In genomic region chr7:521221-522070, GRCh38 we compare ENCODE assay signal across 8 cellular contexts. TPM values are rescaled to one million over a fixed set of nuclear protein-coding genes. Genes with fewer than 3 reads are reported as not detected.
DNase-seq lines count a peak whose midpoint lies in the region; ATAC-seq, FAIRE-seq and TF ChIP-seq lines count a peak whose summit lies in the region.

No MANE protein-coding gene starts in this region.

- H3K4me1 ChIP-seq in pancreas = peaks cover 0 to 14% (median 9%) of the 10 kb centered on the region in 3 donors

- WGBS in pancreas, 2 donors = 31 to 34% methylated on average over 66 to 72 of the region's 72 CpGs

- intact Hi-C loops in activated CD4-positive, alpha-beta memory T cell treated with anti-CD3 and anti-CD28 coated beads for 36 hours (cut with micrococcal nuclease) = loop anchor here (5.0 kb wide), 1 partner anchor 206 kb away; the partner anchor contains the start of genes DNAAF5 and PRKAR1B
- intact Hi-C loops in pancreas (cut with DNase I) = loop anchor here in 1 of 3 donors (10.0 kb wide), 1 partner anchor 203 kb away; the partner anchor contains the start of genes DNAAF5 and PRKAR1B

- TF ChIP-seq CTCF in fibroblast of the aortic adventitia (IDR thresholded peaks at IDR 0.05; ENCODE audit: insufficient read depth, low read length) (no peak), pancreas (IDR thresholded peaks at IDR 0.05) (no peak)

- H3K4me3 ChIP-seq in fibroblast of the aortic adventitia (ENCODE audit: low read depth, low read length) (peak overlapping the region; percentile 53), pancreas (peak overlapping the region in 3 of 4 donors; percentile 40 to 61 (median 56))

- H3K4me3 Mint-ChIP-seq in activated CD4-positive, alpha-beta memory T cell treated with anti-CD3 and anti-CD28 coated beads for 36 hours = peak overlapping the region; percentile 12
- no peak overlapping the region for H3K4me3 Mint-ChIP-seq in activated CD4-positive, alpha-beta memory T cell treated with anti-CD3 and anti-CD28 coated beads, Interleukin-2, amount 10 ng/mL, durations not matched to agents 7 days and 5 days
- peak overlapping the region; percentile 71 for H3K4me3 Mint-ChIP-seq in T-helper 17 cell

- H3K27ac Mint-ChIP-seq in activated CD4-positive, alpha-beta memory T cell treated with anti-CD3 and anti-CD28 coated beads for 36 hours = no peak overlapping the region
- no peak overlapping the region for H3K27ac Mint-ChIP-seq in activated CD4-positive, alpha-beta memory T cell treated with anti-CD3 and anti-CD28 coated beads, Interleukin-2, amount 10 ng/mL, durations not matched to agents 7 days and 5 days
- H3K27ac Mint-ChIP-seq in T-helper 17 cell = no peak overlapping the region

- no peak for DNase-seq in activated CD4-positive, alpha-beta memory T cell treated with anti-CD3 and anti-CD28 coated beads for 36 hours
- DNase-seq in activated CD4-positive, alpha-beta memory T cell treated with anti-CD3 and anti-CD28 coated beads, Interleukin-2, amount 10 ng/mL, durations not matched to agents 7 days and 5 days = no peak
- DNase-seq in T-helper 17 cell = no peak
- DNase-seq in fibroblast of the aortic adventitia (ENCODE audit: low read depth) = peak; percentile 22
- peak; percentile 61 to 86 (median 78) for DNase-seq in pancreas
- no peak for DNase-seq in Kasumi-1 (lab: John Stamatoyannopoulos, UW)
- no peak for DNase-seq in GM12892 (ENCODE audit: insufficient read length)

- H3K36me3 Mint-ChIP-seq in activated CD4-positive, alpha-beta memory T cell treated with anti-CD3 and anti-CD28 coated beads for 36 hours = no peaks in the 10 kb centered on the region
- H3K36me3 Mint-ChIP-seq in activated CD4-positive, alpha-beta memory T cell treated with anti-CD3 and anti-CD28 coated beads, Interleukin-2, amount 10 ng/mL, durations not matched to agents 7 days and 5 days (ENCODE audit: low read depth) = no peaks in the 10 kb centered on the region
- H3K36me3 Mint-ChIP-seq in T-helper 17 cell (ENCODE audit: low read depth) = no peaks in the 10 kb centered on the region

- no peak for TF ChIP-seq POLR2A in GM12892 (IDR thresholded peaks at IDR 0.05; ENCODE audit: low read depth, low read length)

- CTCF ChIA-PET in activated CD4-positive, alpha-beta memory T cell treated with anti-CD3 and anti-CD28 coated beads for 36 hours (lab: Charles Lee) = no interaction called here
- CTCF ChIA-PET in activated CD4-positive, alpha-beta memory T cell treated with anti-CD3 and anti-CD28 coated beads, Interleukin-2, amount 10 ng/mL, durations not matched to agents 7 days and 5 days (lab: Charles Lee) = no interaction called here

- H3K36me3 ChIP-seq in pancreas = no peaks in the 10 kb centered on the region

- peaks cover 12% of the 10 kb centered on the region for H3K4me1 Mint-ChIP-seq in activated CD4-positive, alpha-beta memory T cell treated with anti-CD3 and anti-CD28 coated beads for 36 hours (ENCODE audit: low read depth)
- H3K4me1 Mint-ChIP-seq in activated CD4-positive, alpha-beta memory T cell treated with anti-CD3 and anti-CD28 coated beads, Interleukin-2, amount 10 ng/mL, durations not matched to agents 7 days and 5 days = peaks cover 7% of the 10 kb centered on the region
- H3K4me1 Mint-ChIP-seq in T-helper 17 cell = peaks cover 9% of the 10 kb centered on the region

- H3K9me3 Mint-ChIP-seq in activated CD4-positive, alpha-beta memory T cell treated with anti-CD3 and anti-CD28 coated beads for 36 hours = no peaks in the 10 kb centered on the region
- no peaks in the 10 kb centered on the region for H3K9me3 Mint-ChIP-seq in activated CD4-positive, alpha-beta memory T cell treated with anti-CD3 and anti-CD28 coated beads, Interleukin-2, amount 10 ng/mL, durations not matched to agents 7 days and 5 days

- H3K27me3 ChIP-seq in pancreas = no peaks in the 10 kb centered on the region

- no peak for ATAC-seq in T-helper 17 cell
- peak in 3 of 4 donors; percentile 9 to 15 (median 14) for ATAC-seq in pancreas
- no peak for ATAC-seq in GM18909 (IDR thresholded peaks at IDR 0.05; ENCODE audit: poor library complexity, unreplicated experiment)

- POLR2A ChIA-PET in activated CD4-positive, alpha-beta memory T cell treated with anti-CD3 and anti-CD28 coated beads for 36 hours (lab: Charles Lee) = no interaction called here
- POLR2A ChIA-PET in activated CD4-positive, alpha-beta memory T cell treated with anti-CD3 and anti-CD28 coated beads, Interleukin-2, amount 10 ng/mL, durations not matched to agents 7 days and 5 days (lab: Charles Lee) = no interaction called here

- H3K27ac ChIP-seq in pancreas = peak overlapping the region in 3 of 4 donors; percentile 48 to 71 (median 63)

- H3K9me3 ChIP-seq in T-helper 17 cell (ENCODE audit: control insufficient read depth, low read length, poor library complexity, severe bottlenecking) = no peaks in the 10 kb centered on the region
- H3K9me3 ChIP-seq in pancreas = no peaks in the 10 kb centered on the region

- H3K27me3 Mint-ChIP-seq in activated CD4-positive, alpha-beta memory T cell treated with anti-CD3 and anti-CD28 coated beads for 36 hours = peaks cover 31% of the 10 kb centered on the region
- H3K27me3 Mint-ChIP-seq in activated CD4-positive, alpha-beta memory T cell treated with anti-CD3 and anti-CD28 coated beads, Interleukin-2, amount 10 ng/mL, durations not matched to agents 7 days and 5 days = peaks cover 43% of the 10 kb centered on the region
- H3K27me3 Mint-ChIP-seq in T-helper 17 cell = peaks cover 15% of the 10 kb centered on the region

- FAIRE-seq in pancreas (lab: Jason Lieb, UNC) (no peak), GM12892 (lab: Jason Lieb, UNC) (no peak)

RNA-seq across cellular contexts. Expression of gene PDGFA, which starts 1.8 kb away (rescaled TPM):
- total RNA-seq in activated CD4-positive, alpha-beta memory T cell treated with anti-CD3 and anti-CD28 coated beads for 36 hours = 1 to 10 TPM; 6.3 to 6.9 TPM
- total RNA-seq in activated CD4-positive, alpha-beta memory T cell treated with anti-CD3 and anti-CD28 coated beads, Interleukin-2, amount 10 ng/mL, durations not matched to agents 7 days and 5 days = under 1 TPM; 0.70 to 0.73 TPM
- total RNA-seq in T-helper 17 cell (10 to 100 TPM in 1 of 2 donors, 1 to 10 TPM in 1; 2.0 to 20.2 TPM), fibroblast of the aortic adventitia (ENCODE audit: low replicate concordance) (4.1 and 20.3 TPM in 2 replicates), pancreas (100 to 1,000 TPM in 1 of 6 donors, 10 to 100 TPM in 5; 54.1 to 175 (median 81.5) TPM)
- polyA plus RNA-seq in pancreas = 10 to 100 TPM; 53.3 to 60.4 TPM
- 3.2 TPM for polyA plus RNA-seq in GM12892 (2012; ENCODE audit: missing spikeins)

Comparison
In these comparisons a context has a peak if more than half of its experiments do, and no peak if none do; other contexts are left out.
1. DNase-seq: peak in fibroblast of the aortic adventitia (single experiment) and pancreas (6 of 6); none in activated CD4-positive, alpha-beta memory T cell treated with anti-CD3 and anti-CD28 coated beads for 36 hours (single experiment), activated CD4-positive, alpha-beta memory T cell treated with anti-CD3 and anti-CD28 coated beads, Interleukin-2, amount 10 ng/mL, durations not matched to agents 7 days and 5 days (single experiment), T-helper 17 cell (0 of 3), Kasumi-1 (0 of 2) and GM12892 (single experiment).
2. ATAC-seq: peak in pancreas (3 of 4); none in T-helper 17 cell (single experiment) and GM18909 (single experiment).